ENCODE assay signal across 13 cellular contexts in the genomic region with DNA sequence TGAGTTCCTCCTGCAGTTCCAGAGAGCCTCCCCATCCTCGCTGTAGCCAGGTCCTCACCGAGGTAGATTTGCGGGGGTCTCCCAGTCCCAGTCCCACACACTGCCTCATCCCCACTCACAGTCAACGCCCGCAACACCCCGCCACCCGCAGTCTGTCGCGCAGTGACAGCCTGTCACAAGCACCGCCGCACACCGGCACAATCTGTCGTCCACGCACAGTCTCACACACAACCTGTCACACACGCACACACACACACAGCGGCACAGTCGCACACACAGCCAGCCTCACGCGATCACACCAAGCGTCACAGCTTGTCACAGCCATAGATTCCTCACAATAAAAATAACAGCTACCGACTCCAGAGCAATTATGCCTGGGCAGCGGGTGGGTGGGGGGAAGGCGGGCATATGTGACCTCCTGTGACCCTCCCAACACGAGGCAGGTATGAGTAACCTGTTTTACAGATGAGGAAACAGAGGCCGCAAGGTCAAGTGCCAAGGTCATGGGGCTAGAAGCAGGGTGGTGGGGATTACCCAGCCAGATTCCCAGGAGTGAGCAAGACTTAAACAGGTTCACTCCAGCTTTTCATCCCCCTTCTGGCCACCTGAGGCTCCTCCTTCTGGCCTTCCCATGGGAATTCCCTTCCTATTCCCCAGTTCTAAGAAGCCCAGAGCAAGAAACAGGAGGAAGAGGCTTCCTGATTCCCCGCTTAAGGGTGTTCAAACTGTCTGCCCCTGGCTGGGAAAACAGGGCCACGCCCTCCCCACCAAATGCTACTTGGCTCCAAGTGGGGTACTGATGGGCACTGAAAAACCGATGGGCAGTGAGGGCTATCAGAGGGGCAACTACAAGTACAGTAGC. TPM values are rescaled to one million over a fixed set of nuclear protein-coding genes. Genes with fewer than 3 reads are reported as not detected.
DNase-seq lines count a peak whose midpoint lies in the region; ATAC-seq and TF ChIP-seq lines count a peak whose summit lies in the region.
"Had no signal": no experiment of that assay in that cellular context is flagged by ENCODE, and none has a peak within 500 bp of the region (broad histone marks: within the 10 kb centered on the region; RNA-seq: fewer than 3 reads in every experiment).

No MANE protein-coding gene starts in this region.

- H3K4me3 ChIP-seq in right atrium auricular region (no peak overlapping the region), subcutaneous abdominal adipose tissue (ENCODE audit: low read depth in 1 of 5, low read length in 5 of 5) (no peak overlapping the region)
- H3K4me3 ChIP-seq: colonic mucosa had no signal

- H3K9me3 ChIP-seq in right atrium auricular region = no peaks in the 10 kb centered on the region
- no peaks in the 10 kb centered on the region for H3K9me3 ChIP-seq in subcutaneous abdominal adipose tissue (ENCODE audit: control insufficient read depth in 5 of 5, low read length in 5 of 5)
- H3K9me3 ChIP-seq: colonic mucosa had no signal

- peak overlapping the region in 3 of 5 donors; percentile 43 to 63 (median 53) for H3K9ac ChIP-seq in subcutaneous abdominal adipose tissue (ENCODE audit: low read length in 5 of 5)

- no peak for ATAC-seq in GM21447 (IDR thresholded peaks at IDR 0.05; ENCODE audit: unreplicated experiment)

- DNase-seq in GM20000 (ENCODE audit: low spot score) (peak; percentile 33), right atrium auricular region (ENCODE audit: low spot score) (no peak), NCI-H2227 treated with DMSO at 0.1 percent for 48 hours (lab: John Stamatoyannopoulos, UW) (no peak), amniotic stem cell (lab: John Stamatoyannopoulos, UW) (no peak)
- no peak for DNase-seq in effector CD4-positive, alpha-beta T cell
- DNase-seq: activated B cell treated with CpG ODN at 0.5 μM for 24 hours; activated effector memory CD4-positive, alpha-beta T cell treated with anti-CD3 and anti-CD28 coated beads, Interleukin-2, amount 50 U/mL, for 16 hours; colonic mucosa; DND-41; NCI-H187 treated with DMSO at 0.1 percent for 48 hours had no signal

- H3K36me3 ChIP-seq in right atrium auricular region (no peaks in the 10 kb centered on the region), subcutaneous abdominal adipose tissue (ENCODE audit: control insufficient read depth in 5 of 5, insufficient read depth in 5 of 5, low read length in 5 of 5) (peaks cover 0 to 8% (median 6%) of the 10 kb centered on the region in 5 donors)
- H3K36me3 ChIP-seq: colonic mucosa had no signal

- H3K27me3 ChIP-seq in right atrium auricular region (no peaks in the 10 kb centered on the region), subcutaneous abdominal adipose tissue (ENCODE audit: control insufficient read depth in 5 of 5, insufficient read depth in 4 of 5, low read length in 5 of 5) (peaks cover 0 to 3% (median 0%) of the 10 kb centered on the region in 5 donors)
- H3K27me3 ChIP-seq: colonic mucosa had no signal

- H3K4me1 ChIP-seq in right atrium auricular region (peaks cover 0 to 89% of the 10 kb centered on the region in 2 donors), subcutaneous abdominal adipose tissue (ENCODE audit: control insufficient read depth in 5 of 5, insufficient read depth in 5 of 5, low read length in 5 of 5) (peaks cover 9 to 99% (median 96%) of the 10 kb centered on the region in 5 donors)

- no peak for TF ChIP-seq CTCF in GM20000 (IDR thresholded peaks at IDR 0.05; ENCODE audit: extremely low read depth, missing control alignments)
- TF ChIP-seq CTCF in VCaP (conservative IDR thresholded peaks at IDR 0.05) = no peak
- no peak for TF ChIP-seq CTCF in right atrium auricular region (IDR thresholded peaks at IDR 0.05)

- H3K27ac ChIP-seq in VCaP (peak overlapping the region; percentile 100), right atrium auricular region (peak overlapping the region; percentile 7 to 76), subcutaneous abdominal adipose tissue (ENCODE audit: low read depth, low read length) (peak overlapping the region; percentile 97)
- H3K27ac ChIP-seq: colonic mucosa had no signal

RNA-seq across cellular contexts. Expression of a gene that starts 13.9 kb away (rescaled TPM):
- total RNA-seq in right atrium auricular region = 10 to 100 TPM; 56.5 to 69.8 TPM

RNA-seq across cellular contexts. Expression of a gene that starts 39.8 kb away (rescaled TPM):
- total RNA-seq in right atrium auricular region = 10 to 100 TPM in 1 of 2 donors, 1 to 10 TPM in 1; 2.9 to 10.7 TPM
- total RNA-seq: activated B cell treated with CpG ODN at 0.5 μM for 24 hours had no signal

RNA-seq across cellular contexts. Expression of a gene that starts 52.1 kb away (rescaled TPM):
- total RNA-seq in right atrium auricular region = 10 to 100 TPM; 48.5 to 58.7 TPM

Comparison
In these comparisons a context has a peak if more than half of its experiments do, and no peak if none do; other contexts are left out.
1. H3K27ac ChIP-seq: peak in every context shown above with its lines; median percentile 100 in VCaP; 97 in subcutaneous abdominal adipose tissue; 42 in right atrium auricular region.